In genomic region chr1:3541930-3542329, GRCh38 we compare ENCODE assay signal across 21 cellular contexts.
DNase-seq lines count a peak whose midpoint lies in the region; ATAC-seq, FAIRE-seq and TF ChIP-seq lines count a peak whose summit lies in the region.
"Had no signal": no experiment of that assay in that cellular context is flagged by ENCODE, and none has a peak within 500 bp of the region (broad histone marks: within the 10 kb centered on the region; RNA-seq: fewer than 3 reads in every experiment).

No MANE protein-coding gene starts in this region.

- in situ Hi-C loops in K562 (cut with MboI) = no loop called here

- H3K4me1 ChIP-seq in HCT116 (ENCODE audit: control insufficient read depth in 1 of 2, insufficient read depth in 2 of 2, low read length in 2 of 2) = peaks cover 16 to 40% of the 10 kb centered on the region in 2 experiments
- peaks cover 0 to 75% of the 10 kb centered on the region in 2 experiments; a peak in 2 of 5 replicates for H3K4me1 ChIP-seq in K562 (replicated peaks in 1 of 2; ENCODE audit: control insufficient read depth in 2 of 2, insufficient read depth in 2 of 2, low read length in 2 of 2)
- H3K4me1 ChIP-seq in liver (ENCODE audit: control insufficient read depth in 4 of 4, insufficient read depth in 4 of 4, low read length in 3 of 4) = peaks cover 0 to 5% (median 0%) of the 10 kb centered on the region in 4 donors
- peaks cover 6 to 26% (median 12%) of the 10 kb centered on the region in 4 donors for H3K4me1 ChIP-seq in upper lobe of left lung

- H3K9me3 ChIP-seq in HCT116 (ENCODE audit: control insufficient read depth in 1 of 2, insufficient read depth in 1 of 2, low read depth in 1 of 2, low read length in 2 of 2) (no peaks in the 10 kb centered on the region), K562 (replicated peaks; ENCODE audit: control insufficient read depth, insufficient read depth, low read depth, low read length) (no peaks in the 10 kb centered on the region), liver (ENCODE audit: control insufficient read depth in 4 of 4, low read length in 3 of 4) (no peaks in the 10 kb centered on the region), upper lobe of left lung (no peaks in the 10 kb centered on the region)

- TF ChIP-seq CTCF in HCT116 (IDR thresholded peaks at IDR 0.05 in 2 of 3, conservative IDR thresholded peaks at IDR 0.05 in 1 of 3; ENCODE audit: borderline replicate concordance in 1 of 3, insufficient read depth in 1 of 3, low read depth in 2 of 3, low read length in 2 of 3) = no peak
- no peak for TF ChIP-seq CTCF in K562 (IDR thresholded peaks at IDR 0.05 in 2 of 3, conservative IDR thresholded peaks at IDR 0.05 in 1 of 3; ENCODE audit: insufficient read depth in 2 of 3, low read depth in 1 of 3, low read length in 3 of 3)
- no peak for TF ChIP-seq CTCF in liver (IDR thresholded peaks at IDR 0.05; ENCODE audit: low read depth, low read length, missing input control)
- no peak for TF ChIP-seq CTCF in upper lobe of left lung (IDR thresholded peaks at IDR 0.05)

- RAD21 ChIA-PET in HCT116 (lab: Charles Lee; ENCODE audit: low non-redundant PET in 1 of 2, low total read pairs in 2 of 2, uncharacterized antibody in 2 of 2, unreplicated experiment in 2 of 2) = no interaction called here

- H2AFZ ChIP-seq in HCT116 (ENCODE audit: low read depth, low read length, poor library complexity, severe bottlenecking) (no peak overlapping the region), K562 (ENCODE audit: low read depth, low read length) (no peak overlapping the region)

- H3K27me3 ChIP-seq in HCT116 (ENCODE audit: insufficient read depth, low read length) (no peaks in the 10 kb centered on the region), K562 (ENCODE audit: control insufficient read depth in 2 of 2, insufficient read depth in 2 of 2, low read length in 2 of 2) (peaks cover 33 to 91% of the 10 kb centered on the region in 2 experiments; a peak in 4 of 5 replicates), liver (ENCODE audit: control insufficient read depth in 4 of 4, insufficient read depth in 4 of 4, low read length in 3 of 4) (peaks cover 0 to 3% (median 0%) of the 10 kb centered on the region in 4 donors), upper lobe of left lung (no peaks in the 10 kb centered on the region)

- H3K4me2 ChIP-seq in HCT116 (ENCODE audit: low read length) (peak overlapping the region; percentile 82; the same call in 1 of the 2 replicates), K562 (ENCODE audit: insufficient read depth, low read length) (no peak overlapping the region)

- H3K79me2 ChIP-seq in HCT116 (ENCODE audit: insufficient read depth, low read length) (no peaks in the 10 kb centered on the region), K562 (ENCODE audit: control insufficient read depth, insufficient read depth, low read length) (no peaks in the 10 kb centered on the region)

- no peak for FAIRE-seq in K562 (lab: Jason Lieb, UNC)
- FAIRE-seq: HTR-8/SVneo had no signal

- H3K4me3 ChIP-seq in HCT116 (replicated peaks in 1 of 2; ENCODE audit: low read depth in 1 of 2, low read length in 2 of 2) (no peak overlapping the region), K562 (no peak overlapping the region), liver (ENCODE audit: low read depth in 1 of 3, low read length in 3 of 3) (no peak overlapping the region), upper lobe of left lung (no peak overlapping the region)

- ATAC-seq in HCT116 (no peak), K562 (peak; percentile 19), upper lobe of left lung (ENCODE audit: low FRiP score in 2 of 2) (peak in 1 of 2 donors; percentile 28), HG02852 (IDR thresholded peaks at IDR 0.05; ENCODE audit: unreplicated experiment) (no peak)
- ATAC-seq: activated CD8-positive, alpha-beta memory T cell treated with anti-CD3 and anti-CD28 coated beads, Interleukin-2, amount 10 ng/mL, durations not matched to agents 7 days and 5 days; naive thymus-derived CD8-positive, alpha-beta T cell had no signal

- no peak for TF ChIP-seq EP300 in K562 (IDR thresholded peaks at IDR 0.05; ENCODE audit: low read length)
- no peak for TF ChIP-seq EP300 in upper lobe of left lung (IDR thresholded peaks at IDR 0.05)

- no peaks in the 10 kb centered on the region for H3K9me1 ChIP-seq in K562 (ENCODE audit: control insufficient read depth, insufficient read depth, low read length)

- 3% methylated on average over 16 of the region's 18 CpGs for WGBS in K562 (ENCODE audit: insufficient coverage, low coverage, missing lambda C conversion rate)
- WGBS in liver = 42% methylated on average over 18 of the region's 18 CpGs
- 40 to 77% methylated on average over 6 to 18 of the region's 18 CpGs for WGBS in upper lobe of left lung, 2 donors

- no peaks in the 10 kb centered on the region for H4K20me1 ChIP-seq in HCT116 (ENCODE audit: insufficient read depth)
- peaks cover 40% of the 10 kb centered on the region for H4K20me1 ChIP-seq in K562 (replicated peaks; ENCODE audit: control insufficient read depth, insufficient read depth, low read length)

- no TSS peak for BruUV-seq in HCT116 (replicated peaks; lab: Mats Ljungman, UMichigan)
- no TSS peak for BruUV-seq in K562 (replicated peaks; lab: Mats Ljungman, UMichigan)

- H3K27ac ChIP-seq in HCT116 (ENCODE audit: low read depth, low read length) = no peak overlapping the region
- H3K27ac ChIP-seq in K562 (ENCODE audit: extremely low read depth, low read depth, low read length) = no peak overlapping the region
- peak overlapping the region in 1 of 2 donors; percentile 18 for H3K27ac ChIP-seq in liver (ENCODE audit: low read depth in 1 of 2, low read length in 2 of 2)
- peak overlapping the region in 3 of 4 donors; percentile 52 to 72 (median 56) for H3K27ac ChIP-seq in upper lobe of left lung

- TF ChIP-seq POLR2A in HCT116 (IDR thresholded peaks at IDR 0.05; ENCODE audit: borderline replicate concordance, extremely low read depth, insufficient read depth, insufficient read length) = no peak
- TF ChIP-seq POLR2A in K562 (conservative IDR thresholded peaks at IDR 0.05) = no peak
- TF ChIP-seq POLR2A in upper lobe of left lung (IDR thresholded peaks at IDR 0.05) = no peak

- CTCF ChIA-PET in HCT116 (lab: Charles Lee) (interaction anchor here (1.0 kb wide), 1 partner anchor 23 kb away, joined by 3 read pairs; no protein-coding TSS in a partner anchor), K562 (lab: Yijun Ruan, JAX; ENCODE audit: low intra/inter-chr PET ratio) (no interaction called here)

- intact Hi-C loops in HCT116 (cut with micrococcal nuclease) = no loop called here
- intact Hi-C loops in K562 (cut with micrococcal nuclease) = no loop called here

- H3K9ac ChIP-seq in HCT116 (ENCODE audit: low read length) = no peak overlapping the region
- H3K9ac ChIP-seq in K562 (ENCODE audit: insufficient read depth in 1 of 2, low read depth in 2 of 2, low read length in 2 of 2) = peak overlapping the region in 1 of 2 experiments; percentile 64; a peak in 1 of 4 replicates
- H3K9ac ChIP-seq in liver (ENCODE audit: low read depth in 1 of 2, low read length in 2 of 2) = no peak overlapping the region

- H3K36me3 ChIP-seq in HCT116 (ENCODE audit: control insufficient read depth in 1 of 2, insufficient read depth in 2 of 2, low read length in 2 of 2) (no peaks in the 10 kb centered on the region), K562 (ENCODE audit: control insufficient read depth, insufficient read depth, low read length) (no peaks in the 10 kb centered on the region), liver (ENCODE audit: control insufficient read depth in 4 of 4, insufficient read depth in 3 of 4, low read depth in 1 of 4, low read length in 3 of 4) (peaks cover 0 to 1% (median 0%) of the 10 kb centered on the region in 4 donors), upper lobe of left lung (no peaks in the 10 kb centered on the region)

- TF ChIP-seq RAD21 in HCT116 (IDR thresholded peaks at IDR 0.05; ENCODE audit: low read depth) = no peak
- TF ChIP-seq RAD21 in K562 (CRISPR knock-in tag; conservative IDR thresholded peaks at IDR 0.05 in 1 of 2, IDR thresholded peaks at IDR 0.05 in 1 of 2) = no peak
- no peak for TF ChIP-seq RAD21 in liver (IDR thresholded peaks at IDR 0.05)

- POLR2A ChIA-PET in HCT116 (lab: Charles Lee) (no interaction called here), K562 (lab: Yijun Ruan, JAX) (interaction anchor here (0.8 to 1.6 kb wide), 3 partner anchors 9 to 20 kb away, joined by 3 to 6 read pairs (median 4); no protein-coding TSS in a partner anchor)

- no peak for DNase-seq in HCT116 (ENCODE audit: low read depth, low spot score)
- peak in 2 of 4 experiments; percentile 43 to 46 for DNase-seq in K562 (ENCODE audit: extremely low read depth in 1 of 4, low spot score in 3 of 4)
- no peak for DNase-seq in upper lobe of left lung
- DNase-seq in mesenteric fat pad (ENCODE audit: low spot score) = no peak
- no peak for DNase-seq in NCI-H446 treated with DMSO at 0.1 percent for 48 hours (lab: John Stamatoyannopoulos, UW)
- DNase-seq: activated CD8-positive, alpha-beta memory T cell treated with anti-CD3 and anti-CD28 coated beads, Interleukin-2, amount 10 ng/mL, durations not matched to agents 7 days and 5 days; activated effector memory CD4-positive, alpha-beta T cell treated with anti-CD3 and anti-CD28 coated beads, Interleukin-2, amount 50 U/mL, for 16 hours; anterior cingulate cortex; CD4-positive, CD25-positive, alpha-beta regulatory T cell; DND-41; erythroblast; GOT3; head of caudate nucleus; MM.1S; naive thymus-derived CD8-positive, alpha-beta T cell; NCI-H2107; NCI-H82; substantia nigra had no signal

- H3K9me2 ChIP-seq in HCT116 (ENCODE audit: insufficient read depth) = no peaks in the 10 kb centered on the region

TF ChIP-seq in HCT116, 20 proteins besides CTCF, POLR2A, EP300 and RAD21 (continues in another document):
- no peak for TF ChIP-seq MAX (IDR thresholded peaks at IDR 0.05)
- no peak for TF ChIP-seq ZNF274 (IDR thresholded peaks at IDR 0.05; ENCODE audit: low read depth, low read length)
- no peak for TF ChIP-seq EGR1 (IDR thresholded peaks at IDR 0.05; ENCODE audit: low read depth)

TF ChIP-seq in liver, 16 proteins besides CTCF, POLR2A, EP300 and RAD21:
- TF ChIP-seq NR2F2 (IDR thresholded peaks at IDR 0.05) = peak; percentile 79
- TF ChIP-seq YY1 (IDR thresholded peaks at IDR 0.05) = no peak
- TF ChIP-seq FOXA2 (IDR thresholded peaks at IDR 0.05) = no peak

Comparison
In these comparisons a context has a peak if more than half of its experiments do, and no peak if none do; other contexts are left out.
1. H3K27ac ChIP-seq: peak in upper lobe of left lung (3 of 4); none in HCT116 (single experiment) and K562 (single experiment).